8 cellular contexts compared by ENCODE assay signal in the genomic region with DNA sequence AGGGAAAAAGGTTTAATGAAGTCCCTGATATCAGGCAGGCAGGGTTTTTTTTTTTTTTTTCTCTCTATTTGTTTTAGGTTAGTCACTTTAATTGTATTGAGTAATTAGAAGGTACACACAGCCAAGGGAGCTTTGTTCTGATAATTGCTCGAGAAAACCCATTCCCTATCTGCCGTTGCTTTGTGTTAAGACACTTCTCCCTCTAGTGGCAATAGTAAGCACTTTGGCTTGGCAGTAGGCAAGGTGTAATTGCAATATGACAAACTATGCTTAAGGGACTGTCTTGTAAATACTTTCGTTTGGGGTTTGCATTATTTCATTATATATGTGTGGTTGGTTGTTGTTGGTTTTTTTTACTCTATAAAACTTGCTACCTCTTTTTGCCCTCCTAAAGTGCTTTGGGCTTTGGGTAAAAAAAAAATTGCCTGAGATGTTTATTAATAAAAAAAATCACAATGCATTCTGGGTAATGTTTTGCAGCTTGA.
DNase-seq lines count a peak whose midpoint lies in the region; ATAC-seq and TF ChIP-seq lines count a peak whose summit lies in the region.

No MANE protein-coding gene starts in this region.

- no peak overlapping the region for H3K27ac Mint-ChIP-seq in activated CD8-positive, alpha-beta T cell treated with anti-CD3 and anti-CD28 coated beads, Interleukin-2, amount 10 ng/mL, durations not matched to agents 7 days and 5 days

- peaks cover 12% of the 10 kb centered on the region for H4K20me1 ChIP-seq in osteoblast (ENCODE audit: insufficient read depth, low read length)

- no peaks in the 10 kb centered on the region for H3K36me3 ChIP-seq in osteoblast (ENCODE audit: insufficient read depth, low read length)

- H3K4me3 ChIP-seq in HFF-Myc (replicated peaks; ENCODE audit: low read depth, low read length): no peak overlapping the region
- H3K4me3 ChIP-seq in fibroblast of villous mesenchyme (ENCODE audit: low read depth, low read length): no peak overlapping the region
- H3K4me3 ChIP-seq in osteoblast (ENCODE audit: insufficient read depth, low read length): no peak overlapping the region

- H3K4me2 ChIP-seq in osteoblast (ENCODE audit: insufficient read depth, low read length): peak overlapping the region; percentile 18

- no peaks in the 10 kb centered on the region for H3K9me3 ChIP-seq in osteoblast (ENCODE audit: low read depth, low read length)

- H3K27ac ChIP-seq in osteoblast (ENCODE audit: low read depth, low read length): no peak overlapping the region

- H3K9me3 Mint-ChIP-seq in activated CD8-positive, alpha-beta T cell treated with anti-CD3 and anti-CD28 coated beads, Interleukin-2, amount 10 ng/mL, durations not matched to agents 7 days and 5 days (ENCODE audit: insufficient read depth): no peaks in the 10 kb centered on the region

- POLR2A ChIA-PET in activated CD8-positive, alpha-beta T cell treated with anti-CD3 and anti-CD28 coated beads, Interleukin-2, amount 10 ng/mL, durations not matched to agents 7 days and 5 days (lab: Charles Lee): no interaction called here

- DNase-seq in DMS153 (lab: John Stamatoyannopoulos, UW) (peak; percentile 84), HFF-Myc (ENCODE audit: extremely low read depth, low read depth) (peak; percentile 47), NCI-H510A treated with DMSO at 0.1 percent for 48 hours (lab: John Stamatoyannopoulos, UW) (peak; percentile 85), fibroblast of villous mesenchyme (ENCODE audit: low read depth) (peak; percentile 77), osteoblast (ENCODE audit: insufficient read length, low spot score, missing footprints) (no peak)
- DNase-seq in activated CD8-positive, alpha-beta T cell treated with anti-CD3 and anti-CD28 coated beads, Interleukin-2, amount 10 ng/mL, durations not matched to agents 7 days and 5 days: peak; percentile 47

- H3K4me1 Mint-ChIP-seq in activated CD8-positive, alpha-beta T cell treated with anti-CD3 and anti-CD28 coated beads, Interleukin-2, amount 10 ng/mL, durations not matched to agents 7 days and 5 days (ENCODE audit: low read depth): peaks cover 4% of the 10 kb centered on the region

- H3K4me1 ChIP-seq in osteoblast (ENCODE audit: insufficient read depth, low read length): no peaks in the 10 kb centered on the region

- peaks cover 5% of the 10 kb centered on the region for H3K27me3 Mint-ChIP-seq in activated CD8-positive, alpha-beta T cell treated with anti-CD3 and anti-CD28 coated beads, Interleukin-2, amount 10 ng/mL, durations not matched to agents 7 days and 5 days (ENCODE audit: low read depth)

- no peaks in the 10 kb centered on the region for H3K27me3 ChIP-seq in osteoblast (ENCODE audit: insufficient read depth, low read length)

- H2AFZ ChIP-seq in osteoblast (ENCODE audit: low read length): no peak overlapping the region

- peak; percentile 80 for ATAC-seq in activated CD8-positive, alpha-beta T cell treated with anti-CD3 and anti-CD28 coated beads, Interleukin-2, amount 10 ng/mL, durations not matched to agents 7 days and 5 days
- ATAC-seq in HG03571 (IDR thresholded peaks at IDR 0.05; ENCODE audit: unreplicated experiment) (no peak), GM19328 (IDR thresholded peaks at IDR 0.05; ENCODE audit: unreplicated experiment) (no peak)

- CTCF ChIA-PET in activated CD8-positive, alpha-beta T cell treated with anti-CD3 and anti-CD28 coated beads, Interleukin-2, amount 10 ng/mL, durations not matched to agents 7 days and 5 days (lab: Charles Lee): interaction anchor here (0.6 to 5.8 kb wide), 43 partner anchors 8 to 542 kb away, joined by 3 to 38 read pairs (median 5); no protein-coding TSS in a partner anchor

- H3K4me3 Mint-ChIP-seq in activated CD8-positive, alpha-beta T cell treated with anti-CD3 and anti-CD28 coated beads, Interleukin-2, amount 10 ng/mL, durations not matched to agents 7 days and 5 days: no peak overlapping the region

- no peaks in the 10 kb centered on the region for H3K36me3 Mint-ChIP-seq in activated CD8-positive, alpha-beta T cell treated with anti-CD3 and anti-CD28 coated beads, Interleukin-2, amount 10 ng/mL, durations not matched to agents 7 days and 5 days (ENCODE audit: low read depth)

- no peaks in the 10 kb centered on the region for H3K79me2 ChIP-seq in osteoblast (ENCODE audit: insufficient read depth, low read length)

- peak; percentile 86 for TF ChIP-seq CTCF in HFF-Myc (IDR thresholded peaks at IDR 0.05; ENCODE audit: low read depth, low read length, missing control alignments)
- TF ChIP-seq CTCF in fibroblast of villous mesenchyme (IDR thresholded peaks at IDR 0.05; ENCODE audit: insufficient read depth, low read depth, low read length): peak; percentile 94
- TF ChIP-seq CTCF in osteoblast (IDR thresholded peaks at IDR 0.05; ENCODE audit: extremely low read depth, low read depth, low read length): peak; percentile 89
